Comparison of ENCODE assay signal across 8 cellular contexts in genomic region chr12:123232807-123233504, GRCh38. TPM values are rescaled to one million over a fixed set of nuclear protein-coding genes. Genes with fewer than 3 reads are reported as not detected.
A peak's percentile ranks its signal among the peaks of the same experiment; 100 is the strongest.
DNase-seq lines count a peak whose midpoint lies in the region; ATAC-seq and TF ChIP-seq lines count a peak whose summit lies in the region.

Gene MPHOSPH9 (minus strand): TSS chr12:123233141. CDS start chr12:123230364, 2,777 bp downstream.
Gene MTRFR (plus strand): TSS chr12:123233436. CDS start chr12:123253675, 20,239 bp downstream.

- H3K36me3 ChIP-seq in left lung, result no peaks in the 10 kb centered on the region

- H3K9me3 Mint-ChIP-seq in dendritic cell treated with granulocyte-macrophage colony-stimulating factor and Interleukin-4, amounts not matched to agents 40 ng/mL and 50 ng/mL, for 4 days, result no peaks in the 10 kb centered on the region

- H3K36me3 Mint-ChIP-seq in dendritic cell treated with granulocyte-macrophage colony-stimulating factor and Interleukin-4, amounts not matched to agents 40 ng/mL and 50 ng/mL, for 4 days (ENCODE audit: low read depth), result peaks cover 43% of the 10 kb centered on the region

- peaks cover 28 to 73% of the 10 kb centered on the region in 2 donors for H3K4me1 ChIP-seq in left lung

- H3K4me3 ChIP-seq in left lung, result peak within 1 kb of the TSS; percentile 73 to 95

- peaks cover 43% of the 10 kb centered on the region for H3K4me1 Mint-ChIP-seq in dendritic cell treated with granulocyte-macrophage colony-stimulating factor and Interleukin-4, amounts not matched to agents 40 ng/mL and 50 ng/mL, for 4 days (ENCODE audit: low read depth)

- ATAC-seq in GM19372 (IDR thresholded peaks at IDR 0.05; ENCODE audit: low read depth, unreplicated experiment) (peak; percentile 80), HG03558 (IDR thresholded peaks at IDR 0.05; ENCODE audit: extremely low read depth, unreplicated experiment) (peak; percentile 54), left lung (peak; percentile 97)

- peak within 1 kb of the TSS; percentile 98 for H3K27ac Mint-ChIP-seq in dendritic cell treated with granulocyte-macrophage colony-stimulating factor and Interleukin-4, amounts not matched to agents 40 ng/mL and 50 ng/mL, for 4 days

- no peaks in the 10 kb centered on the region for H3K27me3 ChIP-seq in left lung

- H3K4me3 Mint-ChIP-seq in dendritic cell treated with granulocyte-macrophage colony-stimulating factor and Interleukin-4, amounts not matched to agents 40 ng/mL and 50 ng/mL, for 4 days, result peak within 1 kb of the TSS; percentile 99

- H3K27ac ChIP-seq in left lung, result peak within 1 kb of the TSS; percentile 88

- TF ChIP-seq CTCF in left lung (IDR thresholded peaks at IDR 0.05), result no peak

- no peaks in the 10 kb centered on the region for H3K9me3 ChIP-seq in left lung

- H3K27me3 Mint-ChIP-seq in dendritic cell treated with granulocyte-macrophage colony-stimulating factor and Interleukin-4, amounts not matched to agents 40 ng/mL and 50 ng/mL, for 4 days, result no peaks in the 10 kb centered on the region

- DNase-seq in C1 segment of cervical spinal cord (lab: John Stamatoyannopoulos, UW), result peak; percentile 92 to 100 (median 99)
- DNase-seq in NCI-H748 treated with DMSO at 0.1 percent for 48 hours (lab: John Stamatoyannopoulos, UW), result peak; percentile 98
- peak; percentile 96 to 100 for DNase-seq in activated CD4-positive, alpha-beta T cell treated with anti-CD3 and anti-CD28 coated beads, Interleukin-2, amount 50 U/mL, for 24 hours (ENCODE audit: low read depth in 1 of 2, low spot score in 1 of 2)
- DNase-seq in left lung, result peak; percentile 98 to 99
- DNase-seq in stimulated activated CD4-positive, alpha-beta T cell treated with anti-CD3 and anti-CD28 coated beads, Interleukin-2, amount 100 ng/mL, for 48 hours, result peak; percentile 92 to 96

- intact Hi-C loops in dendritic cell treated with granulocyte-macrophage colony-stimulating factor and Interleukin-4, amounts not matched to agents 40 ng/mL and 50 ng/mL, for 4 days (cut with micrococcal nuclease), result loop anchor here (5.0 to 10.0 kb wide), 2 partner anchors 251 to 368 kb away; partner anchors contain the start of gene ARL6IP4
- intact Hi-C loops in left lung (cut with DNase I), result loop anchor here in 1 of 2 donors (10.0 kb wide), 1 partner anchor 188 kb away; no protein-coding TSS in a partner anchor

RNA-seq across cellular contexts. Expression of gene MPHOSPH9, which starts in this region (rescaled TPM):
- total RNA-seq in left lung, result 10 to 100 TPM; 27.6 to 28.1 TPM

RNA-seq across cellular contexts. Expression of gene MTRFR, which starts in this region (rescaled TPM):
- 10 to 100 TPM; 13.2 to 13.3 TPM for total RNA-seq in left lung

Comparison
In these comparisons a context has a peak if more than half of its experiments do, and no peak if none do; other contexts are left out.
1. Peak in every context shown above with its lines: DNase-seq, ATAC-seq, H3K4me3 ChIP-seq and H3K27ac ChIP-seq.